ENCODE assay signal across 9 cellular contexts in genomic region chr12:92702754-92703679, GRCh38. TPM values are rescaled to one million over a fixed set of nuclear protein-coding genes. Genes with fewer than 3 reads are reported as not detected.
DNase-seq lines count a peak whose midpoint lies in the region; ATAC-seq and TF ChIP-seq lines count a peak whose summit lies in the region.
"Had no signal": no experiment of that assay in that cellular context is flagged by ENCODE, and none has a peak within 500 bp of the region (broad histone marks: within the 10 kb centered on the region; RNA-seq: fewer than 3 reads in every experiment).

TSS of gene PLEKHG7 (plus strand) at chr12:92702989. CDS start at chr12:92706632, 3,643 bp downstream.

- no peak for TF ChIP-seq EP300 in stomach (IDR thresholded peaks at IDR 0.05)

- H3K27ac ChIP-seq in stomach (peak within 1 kb of the TSS; percentile 73 to 92 (median 86)), vagina (no peak within 1 kb of the TSS)

- no peak within 1 kb of the TSS for H3K27ac Mint-ChIP-seq in activated CD8-positive, alpha-beta T cell treated with anti-CD3 and anti-CD28 coated beads for 36 hours
- H3K27ac Mint-ChIP-seq in activated CD8-positive, alpha-beta T cell treated with anti-CD3 and anti-CD28 coated beads, Interleukin-2, amount 10 ng/mL, durations not matched to agents 7 days and 5 days, result no peak within 1 kb of the TSS
- H3K27ac Mint-ChIP-seq in activated T-helper 17 cell treated with anti-CD3 and anti-CD28 coated beads, Interleukin-2, amount 50 U/mL, for 72 hours, result no peak within 1 kb of the TSS

- H3K4me3 ChIP-seq in stomach (peak within 1 kb of the TSS; percentile 26 to 47 (median 31)), vagina (no peak within 1 kb of the TSS)

- peaks cover 1% of the 10 kb centered on the region for H3K9me3 Mint-ChIP-seq in activated CD8-positive, alpha-beta T cell treated with anti-CD3 and anti-CD28 coated beads for 36 hours
- H3K9me3 Mint-ChIP-seq in activated CD8-positive, alpha-beta T cell treated with anti-CD3 and anti-CD28 coated beads, Interleukin-2, amount 10 ng/mL, durations not matched to agents 7 days and 5 days (ENCODE audit: insufficient read depth), result peaks cover under 1% of the 10 kb centered on the region
- no peaks in the 10 kb centered on the region for H3K9me3 Mint-ChIP-seq in activated T-helper 17 cell treated with anti-CD3 and anti-CD28 coated beads, Interleukin-2, amount 50 U/mL, for 72 hours

- H3K36me3 ChIP-seq in stomach (no peaks in the 10 kb centered on the region), vagina (no peaks in the 10 kb centered on the region)

- no peaks in the 10 kb centered on the region for H3K36me3 Mint-ChIP-seq in activated CD8-positive, alpha-beta T cell treated with anti-CD3 and anti-CD28 coated beads for 36 hours (ENCODE audit: low read depth)
- no peaks in the 10 kb centered on the region for H3K36me3 Mint-ChIP-seq in activated CD8-positive, alpha-beta T cell treated with anti-CD3 and anti-CD28 coated beads, Interleukin-2, amount 10 ng/mL, durations not matched to agents 7 days and 5 days (ENCODE audit: low read depth)
- no peaks in the 10 kb centered on the region for H3K36me3 Mint-ChIP-seq in activated T-helper 17 cell treated with anti-CD3 and anti-CD28 coated beads, Interleukin-2, amount 50 U/mL, for 72 hours (ENCODE audit: low read depth)

- H3K27me3 ChIP-seq in stomach, result no peaks in the 10 kb centered on the region
- H3K27me3 ChIP-seq in vagina, result no peaks in the 10 kb centered on the region

- no peak for TF ChIP-seq CTCF in activated CD8-positive, alpha-beta T cell treated with anti-CD3 and anti-CD28 coated beads for 36 hours (IDR thresholded peaks at IDR 0.05)
- TF ChIP-seq CTCF in stomach (IDR thresholded peaks at IDR 0.05) (no peak), vagina (IDR thresholded peaks at IDR 0.05) (no peak)

- WGBS in stomach, 5 donors, result 31 to 68% (median 40%) methylated on average over 8 of the region's 8 CpGs

- intact Hi-C loops in activated CD8-positive, alpha-beta T cell treated with anti-CD3 and anti-CD28 coated beads for 36 hours (cut with micrococcal nuclease), result no loop called here
- intact Hi-C loops in stomach (cut with DNase I; ENCODE audit: low total_unique reads) (no loop called here), vagina (cut with DNase I) (no loop called here)

- no peak within 1 kb of the TSS for H3K4me3 Mint-ChIP-seq in activated CD8-positive, alpha-beta T cell treated with anti-CD3 and anti-CD28 coated beads for 36 hours
- no peak within 1 kb of the TSS for H3K4me3 Mint-ChIP-seq in activated CD8-positive, alpha-beta T cell treated with anti-CD3 and anti-CD28 coated beads, Interleukin-2, amount 10 ng/mL, durations not matched to agents 7 days and 5 days
- H3K4me3 Mint-ChIP-seq in activated T-helper 17 cell treated with anti-CD3 and anti-CD28 coated beads, Interleukin-2, amount 50 U/mL, for 72 hours, result no peak within 1 kb of the TSS

- H3K4me1 Mint-ChIP-seq in activated CD8-positive, alpha-beta T cell treated with anti-CD3 and anti-CD28 coated beads for 36 hours (ENCODE audit: low read depth), result peaks cover 9% of the 10 kb centered on the region
- H3K4me1 Mint-ChIP-seq in activated CD8-positive, alpha-beta T cell treated with anti-CD3 and anti-CD28 coated beads, Interleukin-2, amount 10 ng/mL, durations not matched to agents 7 days and 5 days (ENCODE audit: low read depth), result peaks cover 8% of the 10 kb centered on the region
- H3K4me1 Mint-ChIP-seq in activated T-helper 17 cell treated with anti-CD3 and anti-CD28 coated beads, Interleukin-2, amount 50 U/mL, for 72 hours, result no peaks in the 10 kb centered on the region

- POLR2A ChIA-PET in activated CD8-positive, alpha-beta T cell treated with anti-CD3 and anti-CD28 coated beads for 36 hours (lab: Charles Lee), result interaction anchor here (0.7 kb wide), 1 partner anchor 660 kb away, joined by 4 read pairs; no protein-coding TSS in a partner anchor
- POLR2A ChIA-PET in activated CD8-positive, alpha-beta T cell treated with anti-CD3 and anti-CD28 coated beads, Interleukin-2, amount 10 ng/mL, durations not matched to agents 7 days and 5 days (lab: Charles Lee), result interaction anchor here (0.6 kb wide), 1 partner anchor 9 kb away, joined by 4 read pairs; no protein-coding TSS in a partner anchor

- TF ChIP-seq POLR2A in stomach (IDR thresholded peaks at IDR 0.05), result no peak
- no peak for TF ChIP-seq POLR2A in vagina (IDR thresholded peaks at IDR 0.05)

- H3K27me3 Mint-ChIP-seq in activated CD8-positive, alpha-beta T cell treated with anti-CD3 and anti-CD28 coated beads for 36 hours, result no peaks in the 10 kb centered on the region
- no peaks in the 10 kb centered on the region for H3K27me3 Mint-ChIP-seq in activated CD8-positive, alpha-beta T cell treated with anti-CD3 and anti-CD28 coated beads, Interleukin-2, amount 10 ng/mL, durations not matched to agents 7 days and 5 days (ENCODE audit: low read depth)
- no peaks in the 10 kb centered on the region for H3K27me3 Mint-ChIP-seq in activated T-helper 17 cell treated with anti-CD3 and anti-CD28 coated beads, Interleukin-2, amount 50 U/mL, for 72 hours

- H3K4me1 ChIP-seq in stomach (peaks cover 0 to 6% (median 3%) of the 10 kb centered on the region in 4 donors), vagina (no peaks in the 10 kb centered on the region)

- H3K9me3 ChIP-seq in stomach (no peaks in the 10 kb centered on the region), vagina (no peaks in the 10 kb centered on the region)

- CTCF ChIA-PET in activated CD8-positive, alpha-beta T cell treated with anti-CD3 and anti-CD28 coated beads for 36 hours (lab: Charles Lee), result no interaction called here
- CTCF ChIA-PET in activated CD8-positive, alpha-beta T cell treated with anti-CD3 and anti-CD28 coated beads, Interleukin-2, amount 10 ng/mL, durations not matched to agents 7 days and 5 days (lab: Charles Lee), result no interaction called here

- ATAC-seq in activated CD8-positive, alpha-beta T cell treated with anti-CD3 and anti-CD28 coated beads for 36 hours, result peak; percentile 68
- no peak for ATAC-seq in activated CD8-positive, alpha-beta T cell treated with anti-CD3 and anti-CD28 coated beads, Interleukin-2, amount 10 ng/mL, durations not matched to agents 7 days and 5 days
- ATAC-seq in HG02981 (IDR thresholded peaks at IDR 0.05; ENCODE audit: unreplicated experiment), result peak; percentile 90
- ATAC-seq in activated T-helper 17 cell treated with anti-CD3 and anti-CD28 coated beads, Interleukin-2, amount 50 U/mL, for 72 hours (replicated peaks), result peak; percentile 72
- ATAC-seq: Panc1 had no signal

- DNase-seq in activated CD8-positive, alpha-beta T cell treated with anti-CD3 and anti-CD28 coated beads for 36 hours, result peak; percentile 32
- DNase-seq in activated CD8-positive, alpha-beta T cell treated with anti-CD3 and anti-CD28 coated beads, Interleukin-2, amount 10 ng/mL, durations not matched to agents 7 days and 5 days, result no peak
- DNase-seq in stomach (peak; percentile 46), DMS79 (lab: John Stamatoyannopoulos, UW) (no peak), vagina (ENCODE audit: extremely low spot score in 2 of 2) (no peak), DMS 273 (lab: John Stamatoyannopoulos, UW; ENCODE audit: unreplicated experiment) (no peak)

RNA-seq across cellular contexts. Expression of gene PLEKHG7, which starts in this region (rescaled TPM):
- not detected for total RNA-seq in activated CD8-positive, alpha-beta T cell treated with anti-CD3 and anti-CD28 coated beads for 36 hours
- not detected for total RNA-seq in activated CD8-positive, alpha-beta T cell treated with anti-CD3 and anti-CD28 coated beads, Interleukin-2, amount 10 ng/mL, durations not matched to agents 7 days and 5 days
- total RNA-seq in activated T-helper 17 cell treated with anti-CD3 and anti-CD28 coated beads, Interleukin-2, amount 50 U/mL, for 72 hours, result not detected
- total RNA-seq in stomach, result 1 to 10 TPM in 1 of 5 donors, under 1 TPM in 2, not detected in 2; 0.29 to 2.7 (median 0.92) TPM
- under 1 TPM; 0.31 to 0.61 (median 0.58) TPM for polyA plus RNA-seq in stomach
- not detected for total RNA-seq in vagina

Comparison
In these comparisons a context has a peak if more than half of its experiments do, and no peak if none do; other contexts are left out.
1. Peak in DNase-seq and ATAC-seq in activated CD8-positive, alpha-beta T cell treated with anti-CD3 and anti-CD28 coated beads for 36 hours; RNA of the gene not detected or under 1 TPM.
2. Peak in ATAC-seq in activated T-helper 17 cell treated with anti-CD3 and anti-CD28 coated beads, Interleukin-2, amount 50 U/mL, for 72 hours; RNA of the gene not detected or under 1 TPM.
3. H3K4me3 ChIP-seq: peak in stomach (4 of 4); none in vagina (0 of 2).